Comparison of ENCODE assay signal across 23 cellular contexts in genomic region chr18:79760881-79761280, GRCh38. TPM values are rescaled to one million over a fixed set of nuclear protein-coding genes. Genes with fewer than 3 reads are reported as not detected.
"Had no signal": no experiment of that assay in that cellular context is flagged by ENCODE, and none has a peak within 500 bp of the region (broad histone marks: within the 10 kb centered on the region; RNA-seq: fewer than 3 reads in every experiment).

No MANE protein-coding gene starts in this region.

- H3K27ac ChIP-seq: KMS-11, RWPE1 had no signal

- DNase-seq: Kasumi-1, MM.1S, NCI-H1092 treated with DMSO at 0.1 percent for 48 hours, NCI-H1436, NCI-H187, NCI-H2029, NCI-H2081 treated with DMSO at 0.1 percent for 48 hours, NCI-H2171, NCI-H226, NCI-H446, NCI-H510A, NCI-H524 treated with DMSO at 0.1 percent for 48 hours, NCI-H69, NCI-H774, SHP77, SK-N-SH had no signal

- ATAC-seq: K562, Panc1 had no signal

- H3K9me2 ChIP-seq: SK-N-SH had no signal

- H3K9me3 ChIP-seq: SK-N-SH had no signal

- H3K4me3 ChIP-seq: K562 had no signal

- H3K4me2 ChIP-seq: KMS-11, SK-N-SH had no signal

- H3K9ac ChIP-seq: KMS-11, SK-N-SH had no signal

RNA-seq across cellular contexts. Expression of gene KCNG2, which starts 36.9 kb away (rescaled TPM):
- total RNA-seq: HT-29, K562, M059J, SK-MEL-5 had no signal
- polyA plus RNA-seq: K562, SK-N-SH had no signal
